18 cellular contexts compared by ENCODE assay signal in the genomic region with DNA sequence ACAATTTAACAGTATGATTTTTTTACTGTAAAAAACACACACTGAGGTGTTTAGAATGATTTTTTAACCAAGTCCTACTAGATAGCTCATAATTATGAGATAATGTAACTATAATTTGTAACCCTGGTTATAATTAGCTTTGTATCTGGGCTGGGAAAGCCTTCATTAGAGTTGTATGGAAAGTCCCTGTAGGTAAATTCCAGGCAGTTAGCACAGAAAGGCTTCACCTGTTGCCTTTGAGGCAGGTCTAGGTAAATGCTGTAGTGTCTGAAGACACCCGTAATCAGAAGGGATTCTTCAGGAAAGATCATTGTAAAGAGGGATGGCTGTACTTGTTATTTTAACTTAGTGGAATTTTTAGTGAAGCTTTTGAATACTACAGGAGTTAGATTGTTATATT. TPM values are rescaled to one million over a fixed set of nuclear protein-coding genes. Genes with fewer than 3 reads are reported as not detected.
DNase-seq lines count a peak whose midpoint lies in the region; FAIRE-seq and TF ChIP-seq lines count a peak whose summit lies in the region.
"Had no signal": no experiment of that assay in that cellular context is flagged by ENCODE, and none has a peak within 500 bp of the region (broad histone marks: within the 10 kb centered on the region; RNA-seq: fewer than 3 reads in every experiment).

No MANE protein-coding gene starts in this region.

- peak overlapping the region; percentile 1 to 93 (median 86) for H3K4me3 Mint-ChIP-seq in brain

- TF ChIP-seq CTCF in AG04449 (IDR thresholded peaks at IDR 0.05; ENCODE audit: insufficient read depth, low read length, missing control alignments), result no peak
- no peak for TF ChIP-seq CTCF in brain (conservative IDR thresholded peaks at IDR 0.05)
- TF ChIP-seq CTCF in kidney (IDR thresholded peaks at IDR 0.05; ENCODE audit: borderline replicate concordance, extremely low read depth, insufficient read depth), result no peak
- no peak for TF ChIP-seq CTCF in Peyer's patch (IDR thresholded peaks at IDR 0.05)

- peaks cover 3 to 26% of the 10 kb centered on the region in 2 donors for H3K4me1 ChIP-seq in kidney (ENCODE audit: control insufficient read depth in 1 of 2, insufficient read depth in 1 of 2, low read depth in 1 of 2, low read length in 2 of 2)
- H3K4me1 ChIP-seq in Peyer's patch, result peaks cover 0 to 12% (median 0%) of the 10 kb centered on the region in 4 donors
- H3K4me1 ChIP-seq: BE2C had no signal

- H3K36me3 ChIP-seq in H7 (replicated peaks; ENCODE audit: control insufficient read depth, insufficient read depth, low read length) (no peaks in the 10 kb centered on the region), kidney (ENCODE audit: control insufficient read depth in 1 of 2, insufficient read depth in 2 of 2, low read length in 2 of 2) (no peaks in the 10 kb centered on the region), Peyer's patch (no peaks in the 10 kb centered on the region)
- H3K36me3 ChIP-seq: adrenal gland, BE2C had no signal

- no peak for TF ChIP-seq POLR2A in Peyer's patch (IDR thresholded peaks at IDR 0.05)

- H3K27ac ChIP-seq in kidney (ENCODE audit: low read depth in 2 of 2, low read length in 2 of 2), result peak overlapping the region in 1 of 2 donors; percentile 41
- no peak overlapping the region for H3K27ac ChIP-seq in Peyer's patch

- H3K4me3 ChIP-seq in AG04449 (ENCODE audit: low read depth, low read length) (peak overlapping the region; percentile 92), H7 (ENCODE audit: insufficient read depth, low read depth, low read length) (no peak overlapping the region), kidney (ENCODE audit: low read length in 2 of 2) (peak overlapping the region; percentile 77), Peyer's patch (peak overlapping the region in 1 of 4 donors; percentile 4)

- H3K4me1 Mint-ChIP-seq in brain, result peaks cover 37% of the 10 kb centered on the region

- peaks cover 16% of the 10 kb centered on the region; the same call in 1 of the 2 replicates for H3K27me3 ChIP-seq in H7 (ENCODE audit: control insufficient read depth, insufficient read depth, low read length)
- H3K27me3 ChIP-seq in Peyer's patch, result peaks cover 0 to 3% of the 10 kb centered on the region in 2 donors
- H3K27me3 ChIP-seq: adrenal gland had no signal

- intact Hi-C loops in kidney (cut with DNase I), result loop anchor here (10.0 kb wide), 1 partner anchor 327 kb away; no protein-coding TSS in a partner anchor

- CTCF ChIA-PET in AG04449 (lab: Yijun Ruan, JAX), result interaction anchor here (1.0 to 2.0 kb wide), 10 partner anchors 9 to 330 kb away, joined by 3 to 6 read pairs (median 3); no protein-coding TSS in a partner anchor

- no peak for FAIRE-seq in kidney (lab: Jason Lieb, UNC)
- FAIRE-seq: colon had no signal

- no peak overlapping the region for H3K9ac ChIP-seq in kidney (ENCODE audit: low read length in 2 of 2)

- H3K9me3 ChIP-seq in kidney (ENCODE audit: control insufficient read depth in 1 of 2, low read length in 2 of 2), result no peaks in the 10 kb centered on the region
- no peaks in the 10 kb centered on the region for H3K9me3 ChIP-seq in Peyer's patch
- H3K9me3 ChIP-seq: adrenal gland, BE2C had no signal

- peaks cover 51% of the 10 kb centered on the region for H3K27me3 Mint-ChIP-seq in brain

- no peaks in the 10 kb centered on the region for H3K36me3 Mint-ChIP-seq in brain

- peaks cover 0 to 7% (median 0%) of the 10 kb centered on the region in 5 experiments for H3K9me3 Mint-ChIP-seq in brain

- H3K27ac Mint-ChIP-seq in brain, result peak overlapping the region in 1 of 5 experiments; percentile 9

- POLR2A ChIA-PET in AG04449 (lab: Yijun Ruan, JAX), result no interaction called here

- DNase-seq in AG04449 (ENCODE audit: low read depth, low spot score) (no peak), H7 (peak; percentile 31), kidney (no peak), iPS-NIHi7 (ENCODE audit: extremely low spot score) (no peak), AG08396 (ENCODE audit: low spot score) (no peak), Peyer's patch (no peak)
- DNase-seq in activated CD4-positive, alpha-beta T cell treated with anti-CD3 and anti-CD28 coated beads, Interleukin-2, amount 50 U/mL, for 4 hours, result no peak
- DNase-seq: activated T-cell treated with anti-CD3 and anti-CD28 coated beads, Interleukin-2, amount 50 U/mL, for 48 hours; adrenal gland; BE2C; DMS79; mesendoderm; NCI-H2081 treated with DMSO at 0.1 percent for 48 hours; stimulated activated CD4-positive, alpha-beta T cell treated with anti-CD3 and anti-CD28 coated beads, Interleukin-12 subunit alpha, Interleukin-12 subunit beta, amount 100 ng/mL, for 4 hours; T1000 had no signal

RNA-seq across cellular contexts. Expression of a gene that starts 1.9 kb away (rescaled TPM):
- total RNA-seq in H7 (2014; rRNA removed; shearing (Covaris generic)), result 2.8 and 4.2 TPM in 2 replicates
- 0.42 TPM for polyA plus RNA-seq in brain (ENCODE audit: insufficient read depth, low read depth, low replicate concordance)
- 17.9 TPM for total RNA-seq in kidney
- 7.7 TPM for polyA plus RNA-seq in kidney (ENCODE audit: insufficient read depth, low read depth, low replicate concordance)
- total RNA-seq in Peyer's patch, result 1 to 10 TPM; 2.5 to 8.7 (median 5.2) TPM
- total RNA-seq: Right ventricle myocardium inferior had no signal
